Comparison of ENCODE assay signal across 11 cellular contexts in the genomic region with DNA sequence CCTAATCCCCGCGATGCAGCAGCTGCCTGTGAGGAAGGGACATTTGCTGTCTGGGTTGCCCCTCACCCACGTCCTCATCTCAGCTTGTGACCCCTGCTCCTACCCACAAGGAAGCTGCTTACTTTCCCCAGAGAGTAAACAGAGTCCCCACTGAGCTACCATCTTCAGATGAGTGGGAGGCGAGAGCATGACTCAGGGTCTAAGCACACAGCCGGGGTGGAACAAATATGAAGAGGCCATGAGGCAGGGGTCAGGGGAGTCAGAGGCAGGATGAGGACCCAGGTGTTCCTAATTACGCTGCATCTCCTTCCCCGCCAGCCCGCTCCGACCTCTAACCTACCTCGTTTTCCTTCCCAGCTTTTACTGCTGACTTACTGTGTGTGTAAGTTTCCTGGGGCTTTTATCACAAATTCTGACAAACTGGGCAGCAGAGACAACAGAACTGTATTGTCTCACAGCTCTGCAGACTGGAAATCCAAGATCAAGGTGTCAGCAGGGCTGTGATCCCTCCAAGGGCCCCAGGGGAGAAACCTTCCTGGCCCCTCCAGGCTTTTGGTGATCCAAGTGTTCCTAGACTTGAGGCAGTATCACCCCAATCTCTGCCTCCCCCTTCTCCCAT.
DNase-seq lines count a peak whose midpoint lies in the region; ATAC-seq, FAIRE-seq and TF ChIP-seq lines count a peak whose summit lies in the region.
"Had no signal": no experiment of that assay in that cellular context is flagged by ENCODE, and none has a peak within 500 bp of the region (broad histone marks: within the 10 kb centered on the region; RNA-seq: fewer than 3 reads in every experiment).

No MANE protein-coding gene starts in this region.

- H3K9me3 ChIP-seq in keratinocyte (ENCODE audit: control insufficient read depth, low read depth, low read length), result no peaks in the 10 kb centered on the region

- dilution Hi-C loops in keratinocyte (cut with MboI; ENCODE audit: extremely low pct_ligation_motif_present, low sequenced_read_pairs), result no loop called here

- no peak for FAIRE-seq in keratinocyte (lab: Jason Lieb, UNC)
- FAIRE-seq: endometrium had no signal

- no peak for TF ChIP-seq CTCF in AG09319 (IDR thresholded peaks at IDR 0.05; ENCODE audit: low read depth, low read length)
- no peak for TF ChIP-seq CTCF in astrocyte of the spinal cord (IDR thresholded peaks at IDR 0.05; ENCODE audit: low read depth, low read length)
- TF ChIP-seq CTCF in keratinocyte (optimal IDR thresholded peaks at IDR 0.05 in 1 of 3, IDR thresholded peaks at IDR 0.05 in 1 of 3, conservative IDR thresholded peaks at IDR 0.05 in 1 of 3; ENCODE audit: extremely low read depth in 1 of 3, insufficient read depth in 2 of 3, low read length in 3 of 3), result no peak

- ATAC-seq in HG03097 (IDR thresholded peaks at IDR 0.05; ENCODE audit: low FRiP score, unreplicated experiment), result no peak
- no peak for ATAC-seq in HG02678 (IDR thresholded peaks at IDR 0.05; ENCODE audit: unreplicated experiment)

- H3K4me1 ChIP-seq in keratinocyte (ENCODE audit: control insufficient read depth, extremely low read depth, insufficient read depth, low read length), result peaks cover 52% of the 10 kb centered on the region

- H3K9me1 ChIP-seq in keratinocyte (ENCODE audit: control insufficient read depth, extremely low read depth, insufficient read depth, low read length), result peaks cover 3% of the 10 kb centered on the region

- no peak overlapping the region for H2AFZ ChIP-seq in keratinocyte (ENCODE audit: control insufficient read depth, low read length)

- in situ Hi-C loops in astrocyte of the spinal cord (cut with HindIII; ENCODE audit: low sequenced_read_pairs), result no loop called here

- H3K36me3 ChIP-seq in keratinocyte (ENCODE audit: control insufficient read depth in 2 of 2, extremely low read depth in 1 of 2, insufficient read depth in 2 of 2, low read length in 2 of 2), result no peaks in the 10 kb centered on the region

- peak overlapping the region; percentile 95 for H3K27ac ChIP-seq in keratinocyte (ENCODE audit: control insufficient read depth, insufficient read depth, low read length)

- no peak overlapping the region for H3K4me3 ChIP-seq in astrocyte of the spinal cord (ENCODE audit: low read depth, low read length)
- H3K4me3 ChIP-seq in keratinocyte (ENCODE audit: control insufficient read depth in 2 of 3, extremely low read depth in 1 of 3, insufficient read depth in 2 of 3, low read depth in 1 of 3, low read length in 3 of 3), result no peak overlapping the region

- H3K27me3 ChIP-seq in keratinocyte (ENCODE audit: control insufficient read depth, extremely low read depth, insufficient read depth, low read length), result no peaks in the 10 kb centered on the region

- H3K4me2 ChIP-seq in keratinocyte (ENCODE audit: control insufficient read depth, extremely low read depth, insufficient read depth, low read depth, low read length), result no peak overlapping the region

- H4K20me1 ChIP-seq in keratinocyte (ENCODE audit: control insufficient read depth, extremely low read depth, insufficient read depth, low read length), result no peaks in the 10 kb centered on the region

- H3K9ac ChIP-seq in keratinocyte (ENCODE audit: control insufficient read depth, extremely low read depth, insufficient read depth, low read length), result peak overlapping the region; percentile 42

- H3K79me2 ChIP-seq in keratinocyte (ENCODE audit: control insufficient read depth, insufficient read depth, low read length), result no peaks in the 10 kb centered on the region

- DNase-seq in AG09319 (ENCODE audit: extremely low read depth, low read depth) (peak; percentile 57), HS-5 (ENCODE audit: low read depth) (peak; percentile 98), astrocyte of the spinal cord (ENCODE audit: low read depth, low spot score) (peak; percentile 85), keratinocyte (ENCODE audit: low read depth, low spot score) (no peak), GM19240 (ENCODE audit: insufficient read length, low spot score) (no peak)
- no peak for DNase-seq in stimulated activated CD4-positive, alpha-beta T cell treated with anti-CD3 and anti-CD28 coated beads, Interleukin-1b, Interleukin-23, amount 100 ng/mL, for 48 hours
- DNase-seq: activated naive CD4-positive, alpha-beta T cell treated with anti-CD3 and anti-CD28 coated beads, Interleukin-2, amount 50 U/mL, for 16 hours; NCI-H187 had no signal

Comparison
In these comparisons a context has a peak if more than half of its experiments do, and no peak if none do; other contexts are left out.
1. DNase-seq: peak in AG09319 (single experiment), HS-5 (single experiment) and astrocyte of the spinal cord (single experiment); none in keratinocyte (single experiment), stimulated activated CD4-positive, alpha-beta T cell treated with anti-CD3 and anti-CD28 coated beads, Interleukin-1b, Interleukin-23, amount 100 ng/mL, for 48 hours (single experiment) and GM19240 (single experiment).